10 cellular contexts compared by ENCODE assay signal in the genomic region with DNA sequence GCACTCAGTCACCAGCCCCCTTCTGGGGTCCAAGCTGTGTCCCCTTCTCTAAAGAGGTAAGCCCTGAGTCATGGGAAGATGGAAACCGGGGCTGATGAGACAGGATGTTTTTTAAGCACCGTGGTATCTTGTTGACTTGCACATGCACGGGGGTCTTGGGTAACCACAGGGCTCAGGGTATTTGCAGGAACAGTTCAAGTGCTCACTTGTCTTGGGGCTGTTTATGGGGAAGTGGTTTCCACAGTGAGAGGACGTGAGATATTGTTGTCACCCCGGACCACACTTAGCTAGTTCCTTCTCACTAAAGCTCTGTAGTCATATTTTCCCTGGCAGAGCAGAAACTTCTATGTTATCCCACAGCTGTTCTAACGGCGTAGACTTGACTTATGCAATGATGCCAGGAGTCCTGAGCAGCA. TPM values are rescaled to one million over a fixed set of nuclear protein-coding genes. Genes with fewer than 3 reads are reported as not detected.
DNase-seq lines count a peak whose midpoint lies in the region; ATAC-seq lines count a peak whose summit lies in the region.
"Had no signal": no experiment of that assay in that cellular context is flagged by ENCODE, and none has a peak within 500 bp of the region (broad histone marks: within the 10 kb centered on the region; RNA-seq: fewer than 3 reads in every experiment).

No MANE protein-coding gene starts in this region.

- H3K27me3 ChIP-seq in skeletal muscle tissue (ENCODE audit: control insufficient read depth in 3 of 3, insufficient read depth in 3 of 3, low read length in 3 of 3), result peaks cover 0 to 5% (median under 1%) of the 10 kb centered on the region in 3 donors

- H3K4me1 ChIP-seq in skeletal muscle tissue (ENCODE audit: control insufficient read depth in 3 of 3, insufficient read depth in 3 of 3, low read length in 3 of 3), result peaks cover 0 to 2% (median 0%) of the 10 kb centered on the region in 3 donors

- H3K9ac ChIP-seq in skeletal muscle tissue (ENCODE audit: low read depth in 1 of 3, low read length in 3 of 3), result no peak overlapping the region

- H3K9me3 ChIP-seq in skeletal muscle tissue (ENCODE audit: control insufficient read depth in 3 of 3, low read length in 3 of 3), result no peaks in the 10 kb centered on the region

- peak overlapping the region; percentile 36 for H3K27ac ChIP-seq in skeletal muscle tissue (ENCODE audit: low read depth, low read length)
- H3K27ac ChIP-seq: cardiac muscle cell had no signal

- peak; percentile 50 to 51 for ATAC-seq in activated CD4-positive, CD25-positive, alpha-beta regulatory T cell treated with anti-CD3 and anti-CD28 coated beads, Interleukin-2, amount 50 U/mL, for 24 hours
- ATAC-seq in HG03159 (IDR thresholded peaks at IDR 0.05; ENCODE audit: unreplicated experiment), result peak; percentile 59
- ATAC-seq: K562 had no signal

- no peak for DNase-seq in activated CD4-positive, CD25-positive, alpha-beta regulatory T cell treated with anti-CD3 and anti-CD28 coated beads, Interleukin-2, amount 50 U/mL, for 72 hours
- DNase-seq in activated CD8-positive, alpha-beta memory T cell treated with anti-CD3 and anti-CD28 coated beads, Interleukin-2, amount 50 U/mL, for 4 hours, result peak; percentile 46
- DNase-seq in NCI-H146 treated with DMSO at 0.1 percent for 48 hours (lab: John Stamatoyannopoulos, UW; ENCODE audit: unreplicated experiment) (no peak), HK-2 (ENCODE audit: unreplicated experiment) (no peak)
- DNase-seq in activated CD4-positive, CD25-positive, alpha-beta regulatory T cell (lab: John Stamatoyannopoulos, UW), result no peak

- H3K4me3 ChIP-seq in skeletal muscle tissue (ENCODE audit: low read length in 3 of 3), result no peak overlapping the region
- H3K4me3 ChIP-seq: cardiac muscle cell, K562 had no signal

- H3K36me3 ChIP-seq in skeletal muscle tissue (ENCODE audit: control insufficient read depth in 3 of 3, insufficient read depth in 3 of 3, low read length in 3 of 3), result no peaks in the 10 kb centered on the region
- H3K36me3 ChIP-seq: cardiac muscle cell had no signal

RNA-seq across cellular contexts. Expression of a gene that starts 7.7 kb away (rescaled TPM):
- 1.6 TPM for total RNA-seq in skeletal muscle tissue
- total RNA-seq: cardiac muscle cell had no signal

RNA-seq across cellular contexts. Expression of a gene that starts 12.5 kb away (rescaled TPM):
- total RNA-seq in skeletal muscle tissue, result not detected

RNA-seq across cellular contexts. Expression of a gene that starts 22.0 kb away (rescaled TPM):
- total RNA-seq in skeletal muscle tissue, result 1.6 TPM
- total RNA-seq: cardiac muscle cell had no signal
